8 cellular contexts compared by ENCODE assay signal in the genomic region with DNA sequence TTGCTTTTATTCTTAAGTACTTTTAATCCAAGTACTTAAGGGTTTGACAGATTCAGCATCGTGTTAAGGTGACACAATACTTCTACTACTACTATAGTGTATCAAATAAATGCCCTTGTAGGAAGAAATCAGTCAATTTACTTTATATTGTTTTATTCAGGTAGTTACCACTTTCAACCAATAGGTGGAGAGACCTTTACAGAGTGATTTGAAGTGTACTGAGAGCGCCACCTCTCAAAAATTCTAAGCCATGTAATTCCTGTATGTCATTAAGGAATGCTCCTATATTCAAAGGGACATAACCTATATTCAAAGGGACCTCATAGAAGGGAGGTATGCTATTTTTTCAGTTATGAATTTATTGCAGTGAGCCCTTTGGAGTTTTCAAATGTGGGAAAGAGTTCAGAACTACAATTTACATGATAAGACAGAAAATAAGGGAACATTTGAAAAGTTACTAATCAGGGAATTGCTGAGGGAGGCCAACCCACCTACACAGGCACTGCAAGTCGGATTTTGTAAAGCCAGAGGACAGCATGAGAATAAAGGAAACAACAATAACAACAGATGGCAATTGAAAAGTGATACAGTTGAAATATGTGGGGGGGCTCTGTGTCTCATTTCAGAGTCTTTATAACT.
A peak's percentile ranks its signal among the peaks of the same experiment; 100 is the strongest.
DNase-seq lines count a peak whose midpoint lies in the region; ATAC-seq and TF ChIP-seq lines count a peak whose summit lies in the region.

No MANE protein-coding gene starts in this region.

- no peaks in the 10 kb centered on the region for H3K4me1 ChIP-seq in upper lobe of left lung

- intact Hi-C loops in dorsolateral prefrontal cortex (cut with DNase I) = no loop called here

- H3K4me3 ChIP-seq in epithelial cell of esophagus (ENCODE audit: low read length) (no peak overlapping the region), dorsolateral prefrontal cortex (no peak overlapping the region), upper lobe of left lung (no peak overlapping the region)

- TF ChIP-seq POLR2A in upper lobe of left lung (IDR thresholded peaks at IDR 0.05) = no peak

- H3K9me3 ChIP-seq in upper lobe of left lung = no peaks in the 10 kb centered on the region

- 34 to 41% methylated on average over 3 of the region's 3 CpGs for WGBS in upper lobe of left lung, 2 donors

- H3K27ac ChIP-seq in dorsolateral prefrontal cortex (no peak overlapping the region), upper lobe of left lung (no peak overlapping the region)

- TF ChIP-seq CTCF in epithelial cell of esophagus (IDR thresholded peaks at IDR 0.05; ENCODE audit: insufficient read depth, low read depth, low read length, missing control alignments) (peak; percentile 81), dorsolateral prefrontal cortex (IDR thresholded peaks at IDR 0.05 in 54 of 56, conservative IDR thresholded peaks at IDR 0.05 in 2 of 56; ENCODE audit: low read depth in 1 of 56, partially characterized antibody in 56 of 56) (peak in 15 of 56 donors; percentile 8 to 20 (median 13)), upper lobe of left lung (IDR thresholded peaks at IDR 0.05) (peak in 2 of 6 experiments; percentile 18 to 31)

- no peaks in the 10 kb centered on the region for H3K36me3 ChIP-seq in upper lobe of left lung

- H3K27me3 ChIP-seq in dorsolateral prefrontal cortex = no peaks in the 10 kb centered on the region
- H3K27me3 ChIP-seq in upper lobe of left lung = no peaks in the 10 kb centered on the region

- no peak for TF ChIP-seq EP300 in upper lobe of left lung (IDR thresholded peaks at IDR 0.05)

- ATAC-seq in GM19328 (IDR thresholded peaks at IDR 0.05; ENCODE audit: unreplicated experiment) (peak; percentile 71), HG03159 (IDR thresholded peaks at IDR 0.05; ENCODE audit: unreplicated experiment) (peak; percentile 97), upper lobe of left lung (ENCODE audit: low FRiP score in 2 of 2) (no peak)

- peak; percentile 57 for DNase-seq in COLO829 (ENCODE audit: low spot score)
- peak; percentile 49 for DNase-seq in NCI-H526 treated with DMSO at 0.1 percent for 48 hours (lab: John Stamatoyannopoulos, UW)
- peak; percentile 76 for DNase-seq in epithelial cell of esophagus (ENCODE audit: low read depth)
- DNase-seq in dorsolateral prefrontal cortex = no peak
- no peak for DNase-seq in activated T-cell treated with anti-CD3 and anti-CD28 coated beads for 4 hours
- no peak for DNase-seq in upper lobe of left lung

Comparison
In these comparisons a context has a peak if more than half of its experiments do, and no peak if none do; other contexts are left out.
1. DNase-seq: peak in COLO829 (single experiment), NCI-H526 treated with DMSO at 0.1 percent for 48 hours (single experiment) and epithelial cell of esophagus (single experiment); none in dorsolateral prefrontal cortex (0 of 10), activated T-cell treated with anti-CD3 and anti-CD28 coated beads for 4 hours (single experiment) and upper lobe of left lung (0 of 2).
2. ATAC-seq: peak in GM19328 (single experiment) and HG03159 (single experiment); none in upper lobe of left lung (0 of 2).